Comparison of ENCODE assay signal across 17 cellular contexts in the genomic region with DNA sequence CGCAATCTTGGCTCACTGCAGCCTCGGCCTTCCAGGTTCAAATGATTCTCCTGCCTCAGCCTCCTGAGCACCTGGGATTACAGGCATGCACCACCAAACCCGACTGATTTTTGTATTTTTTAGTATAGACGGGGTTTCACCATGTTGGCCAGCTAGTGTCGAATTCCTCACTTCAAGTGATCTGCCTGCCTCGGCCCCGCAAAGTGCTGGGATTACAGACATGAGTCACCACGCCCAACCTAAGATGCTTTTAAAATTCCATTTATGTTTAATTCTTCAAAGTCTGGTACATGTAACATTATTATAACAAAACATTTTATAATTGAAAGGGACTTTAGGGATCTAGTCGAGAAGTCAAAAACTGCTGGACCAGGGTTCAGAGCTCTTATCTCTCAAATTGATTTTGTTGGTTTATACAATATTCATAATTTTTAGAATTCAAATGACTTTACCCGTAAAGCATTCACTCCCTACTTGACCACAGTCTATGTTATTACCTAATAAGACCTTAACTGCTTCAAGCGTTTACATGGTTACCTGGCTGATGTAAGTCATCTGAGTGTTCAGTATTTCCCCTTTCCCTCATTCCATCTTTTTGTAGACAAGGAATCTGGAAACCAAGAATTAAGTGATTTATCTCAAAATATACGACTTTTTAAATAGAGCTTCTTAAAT. TPM values are rescaled to one million over a fixed set of nuclear protein-coding genes. Genes with fewer than 3 reads are reported as not detected.
DNase-seq lines count a peak whose midpoint lies in the region; ATAC-seq and TF ChIP-seq lines count a peak whose summit lies in the region.
"Had no signal": no experiment of that assay in that cellular context is flagged by ENCODE, and none has a peak within 500 bp of the region (broad histone marks: within the 10 kb centered on the region; RNA-seq: fewer than 3 reads in every experiment).

No MANE protein-coding gene starts in this region.

- H3K36me3 Mint-ChIP-seq in activated T-cell treated with anti-CD3 and anti-CD28 coated beads, Interleukin-2, amount 50 U/mL, for 24 hours (ENCODE audit: low read depth): peaks cover 71% of the 10 kb centered on the region
- H3K36me3 Mint-ChIP-seq in stimulated activated effector memory CD8-positive, alpha-beta T cell treated with anti-CD3 and anti-CD28 coated beads, Interleukin-12 subunit alpha, Interleukin-12 subunit beta, amount 100 ng/mL, for 72 hours: peaks cover 87% of the 10 kb centered on the region

- H3K36me3 ChIP-seq in SK-N-SH (replicated peaks in 1 of 2; ENCODE audit: control insufficient read depth in 1 of 2, insufficient read depth in 2 of 2, low read length in 1 of 2): peaks cover 8 to 25% of the 10 kb centered on the region in 2 experiments
- H3K36me3 ChIP-seq in ectodermal cell (ENCODE audit: control insufficient read depth, insufficient read depth, low read length): no peaks in the 10 kb centered on the region
- no peaks in the 10 kb centered on the region for H3K36me3 ChIP-seq in mucosa of descending colon (ENCODE audit: low read depth)
- H3K36me3 ChIP-seq: HAP-1, MG63 had no signal

- H3K9me3 ChIP-seq in SK-N-SH (no peaks in the 10 kb centered on the region), ectodermal cell (ENCODE audit: control insufficient read depth, low read length) (no peaks in the 10 kb centered on the region), mucosa of descending colon (no peaks in the 10 kb centered on the region)
- H3K9me3 ChIP-seq: HAP-1, MG63, spleen had no signal

- no peak for TF ChIP-seq RAD21 in SK-N-SH (IDR thresholded peaks at IDR 0.05; ENCODE audit: low read length)

- H3K27ac Mint-ChIP-seq in activated T-cell treated with anti-CD3 and anti-CD28 coated beads, Interleukin-2, amount 50 U/mL, for 24 hours: peak overlapping the region; percentile 84
- peak overlapping the region; percentile 52 for H3K27ac Mint-ChIP-seq in stimulated activated effector memory CD8-positive, alpha-beta T cell treated with anti-CD3 and anti-CD28 coated beads, Interleukin-12 subunit alpha, Interleukin-12 subunit beta, amount 100 ng/mL, for 72 hours

- peaks cover 20% of the 10 kb centered on the region for H3F3A ChIP-seq in SK-N-SH (replicated peaks; ENCODE audit: insufficient read depth)

- peaks cover 100% of the 10 kb centered on the region for H3K79me2 ChIP-seq in SK-N-SH (ENCODE audit: insufficient read depth)

- no peak overlapping the region for H2AFZ ChIP-seq in SK-N-SH (ENCODE audit: low read depth)

- CTCF ChIA-PET in SK-N-SH (lab: Yijun Ruan, JAX): no interaction called here

- no peak overlapping the region for H3K4me2 ChIP-seq in SK-N-SH

- H3K4me1 ChIP-seq in SK-N-SH (ENCODE audit: control insufficient read depth in 1 of 2, insufficient read depth in 2 of 2, low read depth in 1 of 2, low read length in 1 of 2) (peaks cover 0 to 20% of the 10 kb centered on the region in 2 experiments; a peak in 2 of 4 replicates), ectodermal cell (ENCODE audit: control insufficient read depth, insufficient read depth, low read length) (no peaks in the 10 kb centered on the region), mucosa of descending colon (ENCODE audit: low read depth) (peaks cover 4% of the 10 kb centered on the region)

- H3K4me3 Mint-ChIP-seq in activated T-cell treated with anti-CD3 and anti-CD28 coated beads, Interleukin-2, amount 50 U/mL, for 24 hours: no peak overlapping the region
- peak overlapping the region; percentile 58 for H3K4me3 Mint-ChIP-seq in stimulated activated effector memory CD8-positive, alpha-beta T cell treated with anti-CD3 and anti-CD28 coated beads, Interleukin-12 subunit alpha, Interleukin-12 subunit beta, amount 100 ng/mL, for 72 hours

- no peaks in the 10 kb centered on the region for H3K27me3 ChIP-seq in SK-N-SH (ENCODE audit: insufficient read depth)
- H3K27me3 ChIP-seq in ectodermal cell (ENCODE audit: control insufficient read depth, insufficient read depth, low read length, poor library complexity, severe bottlenecking): no peaks in the 10 kb centered on the region
- H3K27me3 ChIP-seq: MG63, spleen had no signal

- no peak overlapping the region for H3K9ac ChIP-seq in SK-N-SH

- H3K4me3 ChIP-seq in SK-N-SH (ENCODE audit: low read depth in 2 of 2, low read length in 1 of 2) (no peak overlapping the region), ectodermal cell (ENCODE audit: insufficient read depth, low read depth, low read length) (no peak overlapping the region), mucosa of descending colon (no peak overlapping the region)
- H3K4me3 ChIP-seq: HAP-1, lung, MG63, spleen had no signal

- no peaks in the 10 kb centered on the region for H3K9me3 Mint-ChIP-seq in activated T-cell treated with anti-CD3 and anti-CD28 coated beads, Interleukin-2, amount 50 U/mL, for 24 hours
- no peaks in the 10 kb centered on the region for H3K9me3 Mint-ChIP-seq in stimulated activated effector memory CD8-positive, alpha-beta T cell treated with anti-CD3 and anti-CD28 coated beads, Interleukin-12 subunit alpha, Interleukin-12 subunit beta, amount 100 ng/mL, for 72 hours

- peaks cover 99% of the 10 kb centered on the region for H4K20me1 ChIP-seq in SK-N-SH (ENCODE audit: insufficient read depth)

- intact Hi-C loops in mucosa of descending colon (cut with DNase I, micrococcal nuclease): no loop called here

- WGBS in SK-N-SH (ENCODE audit: low lambda C conversion rate): 84% methylated on average over 12 of the region's 12 CpGs
- WGBS in ectodermal cell, 2 experiments: 93 to 95% methylated on average over 11 of the region's 12 CpGs

- peaks cover 88% of the 10 kb centered on the region for H3K4me1 Mint-ChIP-seq in activated T-cell treated with anti-CD3 and anti-CD28 coated beads, Interleukin-2, amount 50 U/mL, for 24 hours (ENCODE audit: low read depth)
- peaks cover 70% of the 10 kb centered on the region for H3K4me1 Mint-ChIP-seq in stimulated activated effector memory CD8-positive, alpha-beta T cell treated with anti-CD3 and anti-CD28 coated beads, Interleukin-12 subunit alpha, Interleukin-12 subunit beta, amount 100 ng/mL, for 72 hours

- 0 out of 4 replicates have a peak overlapping the region, but pooled peaks of 1 of the 2 experiments have one; percentile 15 for H3K27ac ChIP-seq in SK-N-SH (ENCODE audit: low read depth in 2 of 2, low read length in 1 of 2)
- peak overlapping the region; percentile 40 for H3K27ac ChIP-seq in ectodermal cell (ENCODE audit: insufficient read depth, low read depth, low read length, poor library complexity, severe bottlenecking)

- TF ChIP-seq CTCF in SK-N-SH (IDR thresholded peaks at IDR 0.05) (no peak), mucosa of descending colon (IDR thresholded peaks at IDR 0.05) (no peak)

- no peaks in the 10 kb centered on the region for H3K27me3 Mint-ChIP-seq in activated T-cell treated with anti-CD3 and anti-CD28 coated beads, Interleukin-2, amount 50 U/mL, for 24 hours

- TF ChIP-seq EP300 in SK-N-SH (IDR thresholded peaks at IDR 0.05; ENCODE audit: borderline replicate concordance in 1 of 2, low read depth in 1 of 2, low read length in 1 of 2): no peak

- no peak for ATAC-seq in stimulated activated effector memory CD8-positive, alpha-beta T cell treated with anti-CD3 and anti-CD28 coated beads, Interleukin-12 subunit alpha, Interleukin-12 subunit beta, amount 100 ng/mL, for 72 hours
- no peak for ATAC-seq in mucosa of descending colon

- no peaks in the 10 kb centered on the region for H3K9me2 ChIP-seq in SK-N-SH

- POLR2A ChIA-PET in SK-N-SH (lab: Yijun Ruan, JAX): no interaction called here

- DNase-seq in activated T-cell treated with anti-CD3 and anti-CD28 coated beads, Interleukin-2, amount 50 U/mL, for 24 hours: no peak
- no peak for DNase-seq in activated T-cell treated with anti-CD3 and anti-CD28 coated beads, Interleukin-2, amount 50 U/mL, for 1 hour
- DNase-seq in SK-N-SH (no peak), NCI-H128 (lab: John Stamatoyannopoulos, UW; ENCODE audit: unreplicated experiment) (no peak), mucosa of descending colon (no peak), NCI-H82 treated with DMSO at 0.1 percent for 48 hours (lab: John Stamatoyannopoulos, UW; ENCODE audit: unreplicated experiment) (no peak)
- DNase-seq in stimulated activated effector memory CD8-positive, alpha-beta T cell treated with anti-CD3 and anti-CD28 coated beads, Interleukin-12 subunit alpha, Interleukin-12 subunit beta, amount 100 ng/mL, for 72 hours (ENCODE audit: low spot score in 2 of 2): no peak
- DNase-seq: ACHN; anterior cingulate cortex; MG63; NK-92 treated with Interleukin-12 subunit alpha and Interleukin-12 subunit beta, amount 100 ng/mL, for 24 hours; occipital lobe; spleen; substantia nigra had no signal

TF ChIP-seq in SK-N-SH, 30 proteins besides CTCF, POLR2A, EP300 and RAD21:
- TF ChIP-seq FOXJ3 (CRISPR knock-in tag; IDR thresholded peaks at IDR 0.05) (no peak), FOSL2 (IDR thresholded peaks at IDR 0.05; ENCODE audit: borderline replicate concordance, low read depth) (peak; percentile 13; the same call in 1 of the 2 replicates)
- TF ChIP-seq, protein P1, sequence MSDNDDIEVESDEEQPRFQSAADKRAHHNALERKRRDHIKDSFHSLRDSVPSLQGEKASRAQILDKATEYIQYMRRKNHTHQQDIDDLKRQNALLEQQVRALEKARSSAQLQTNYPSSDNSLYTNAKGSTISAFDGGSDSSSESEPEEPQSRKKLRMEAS (IDR thresholded peaks at IDR 0.05; ENCODE audit: low read depth): no peak

RNA-seq across cellular contexts. Expression of a gene that starts 28.2 kb away (rescaled TPM):
- 128 and 140 TPM in 2 replicates for polyA plus RNA-seq in SK-N-SH (2012; rRNA removed)
- 185 and 241 TPM in 2 replicates for polyA plus RNA-seq in SK-N-SH (2012; cell fraction: cytosol; rRNA removed)
- polyA plus RNA-seq in SK-N-SH (2012; cell fraction: nucleus; rRNA removed): 44.7 and 80.8 TPM in 2 replicates
- 168 TPM for polyA plus RNA-seq in ectodermal cell (2013, experiment 1 of 4)
- 162 TPM for polyA plus RNA-seq in ectodermal cell (2013, experiment 2 of 4)
- polyA plus RNA-seq in ectodermal cell (2013, experiment 3 of 4): 146 TPM
- 161 TPM for polyA plus RNA-seq in ectodermal cell (2013, experiment 4 of 4)
- 100 to 1,000 TPM; 158 to 182 (median 168) TPM for total RNA-seq in mucosa of descending colon

RNA-seq across cellular contexts. Expression of a gene that starts 47.9 kb away (rescaled TPM):
- polyA plus RNA-seq in SK-N-SH (2012; rRNA removed): 30.9 and 47.5 TPM in 2 replicates
- 28.8 and 42.6 TPM in 2 replicates for polyA plus RNA-seq in SK-N-SH (2012; cell fraction: cytosol; rRNA removed)
- polyA plus RNA-seq in SK-N-SH (2012; cell fraction: nucleus; rRNA removed): 48.3 and 78.5 TPM in 2 replicates
- polyA plus RNA-seq in ectodermal cell (2013, experiment 1 of 4): 137 TPM
- 139 TPM for polyA plus RNA-seq in ectodermal cell (2013, experiment 2 of 4)
- 116 TPM for polyA plus RNA-seq in ectodermal cell (2013, experiment 3 of 4)
- polyA plus RNA-seq in ectodermal cell (2013, experiment 4 of 4): 119 TPM
- 10 to 100 TPM; 27.7 to 39.6 (median 32.3) TPM for total RNA-seq in mucosa of descending colon
